Comparison of ENCODE assay signal across 11 cellular contexts in the genomic region with DNA sequence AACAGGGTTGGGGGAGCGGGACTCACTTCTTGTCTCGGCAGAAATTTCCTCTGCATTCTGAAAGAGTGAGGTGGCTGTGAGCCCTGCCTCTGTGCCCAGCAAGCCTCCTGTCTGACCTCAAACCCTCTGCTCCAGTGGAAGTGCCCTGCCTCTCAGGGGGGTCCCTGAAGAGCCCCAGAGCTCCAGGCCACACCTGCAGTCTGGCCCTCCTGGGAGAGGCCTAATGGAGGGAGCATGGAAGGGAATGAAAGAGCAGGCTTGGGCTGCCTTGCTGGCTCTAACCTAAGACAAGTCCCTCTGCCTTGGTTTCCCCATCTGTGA. TPM values are rescaled to one million over a fixed set of nuclear protein-coding genes. Genes with fewer than 3 reads are reported as not detected.
DNase-seq lines count a peak whose midpoint lies in the region; FAIRE-seq and TF ChIP-seq lines count a peak whose summit lies in the region.
"Had no signal": no experiment of that assay in that cellular context is flagged by ENCODE, and none has a peak within 500 bp of the region (broad histone marks: within the 10 kb centered on the region; RNA-seq: fewer than 3 reads in every experiment).

No MANE protein-coding gene starts in this region.

- H3K27me3 Mint-ChIP-seq in CD14-positive monocyte (ENCODE audit: low read depth in 3 of 3): peaks cover 4 to 9% (median 9%) of the 10 kb centered on the region in 3 donors
- H3K27me3 Mint-ChIP-seq: activated T-helper 17 cell treated with anti-CD3 and anti-CD28 coated beads, Interleukin-2, amount 50 U/mL, for 72 hours had no signal

- H3K36me3 ChIP-seq in duodenal mucosa (ENCODE audit: control insufficient read depth in 1 of 2, insufficient read depth in 2 of 2, low read length in 2 of 2): no peaks in the 10 kb centered on the region
- no peaks in the 10 kb centered on the region for H3K36me3 ChIP-seq in muscle layer of colon (ENCODE audit: insufficient read depth, low read length)
- no peaks in the 10 kb centered on the region for H3K36me3 ChIP-seq in testis (ENCODE audit: low read depth, missing control alignments)

- 46 to 50% methylated on average over 2 of the region's 2 CpGs for WGBS in testis, 2 donors

- no peak for TF ChIP-seq POLR2A in testis (IDR thresholded peaks at IDR 0.05)

- peaks cover 23% of the 10 kb centered on the region for H3K4me1 Mint-ChIP-seq in CD14-positive monocyte
- H3K4me1 Mint-ChIP-seq: activated T-helper 17 cell treated with anti-CD3 and anti-CD28 coated beads, Interleukin-2, amount 50 U/mL, for 72 hours had no signal

- no peaks in the 10 kb centered on the region for H3K9me3 ChIP-seq in duodenal mucosa (ENCODE audit: control insufficient read depth in 1 of 2, low read length in 2 of 2)
- no peaks in the 10 kb centered on the region for H3K9me3 ChIP-seq in muscle layer of colon (ENCODE audit: low read length)
- H3K9me3 ChIP-seq in testis: no peaks in the 10 kb centered on the region

- no peak overlapping the region for H3K27ac Mint-ChIP-seq in CD14-positive monocyte
- H3K27ac Mint-ChIP-seq: activated T-helper 17 cell treated with anti-CD3 and anti-CD28 coated beads, Interleukin-2, amount 50 U/mL, for 72 hours had no signal

- H3K9ac ChIP-seq in duodenal mucosa (ENCODE audit: low read depth in 1 of 2, low read length in 2 of 2) (no peak overlapping the region), muscle layer of colon (ENCODE audit: low read length) (peak overlapping the region; percentile 37)

- H3K4me3 ChIP-seq in duodenal mucosa (ENCODE audit: low read depth in 1 of 2, low read length in 2 of 2) (no peak overlapping the region), muscle layer of colon (ENCODE audit: low read depth in 1 of 2, low read length in 2 of 2) (no peak overlapping the region), testis (no peak overlapping the region)

- no peak for TF ChIP-seq CTCF in testis (IDR thresholded peaks at IDR 0.05)
- no peak for TF ChIP-seq CTCF in CD14-positive monocyte (IDR thresholded peaks at IDR 0.05)

- H3K27ac ChIP-seq in duodenal mucosa (ENCODE audit: low read depth, low read length) (peak overlapping the region; percentile 41), muscle layer of colon (ENCODE audit: low read depth, low read length) (peak overlapping the region; percentile 75), testis (peak overlapping the region; percentile 76 to 90)

- no peaks in the 10 kb centered on the region for H3K27me3 ChIP-seq in duodenal mucosa (ENCODE audit: control insufficient read depth in 1 of 2, insufficient read depth in 2 of 2, low read length in 2 of 2)
- no peaks in the 10 kb centered on the region for H3K27me3 ChIP-seq in muscle layer of colon (ENCODE audit: control insufficient read depth in 1 of 2, insufficient read depth in 2 of 2, low read length in 2 of 2)
- H3K27me3 ChIP-seq in testis: no peaks in the 10 kb centered on the region

- intact Hi-C loops in testis (cut with DNase I; ENCODE audit: low total_unique reads) (no loop called here), CD14-positive monocyte (cut with micrococcal nuclease) (no loop called here)

- peaks cover 0 to 5% of the 10 kb centered on the region in 2 donors for H3K36me3 Mint-ChIP-seq in CD14-positive monocyte

- peaks cover 29 to 36% of the 10 kb centered on the region in 2 donors for H3K4me1 ChIP-seq in duodenal mucosa (ENCODE audit: control insufficient read depth in 1 of 2, insufficient read depth in 2 of 2, low read length in 2 of 2)
- peaks cover 97% of the 10 kb centered on the region for H3K4me1 ChIP-seq in muscle layer of colon (ENCODE audit: insufficient read depth, low read length)
- peaks cover 68% of the 10 kb centered on the region for H3K4me1 ChIP-seq in testis

- peaks cover 0 to 4% (median 0%) of the 10 kb centered on the region in 7 donors for H3K9me3 Mint-ChIP-seq in CD14-positive monocyte
- H3K9me3 Mint-ChIP-seq: activated T-helper 17 cell treated with anti-CD3 and anti-CD28 coated beads, Interleukin-2, amount 50 U/mL, for 72 hours had no signal

- no peak for FAIRE-seq in RCC 7860 (lab: Jason Lieb, UNC)

- DNase-seq in M059J (ENCODE audit: low read depth) (peak; percentile 40), testis (no peak), CD14-positive monocyte (ENCODE audit: low spot score) (no peak), RCC 7860 (ENCODE audit: low spot score) (no peak)
- no peak for DNase-seq in effector CD8-positive, alpha-beta T cell (lab: John Stamatoyannopoulos, UW)
- no peak for DNase-seq in activated CD4-positive, CD25-positive, alpha-beta regulatory T cell treated with anti-CD3 and anti-CD28 coated beads, Interleukin-2, amount 50 U/mL, for 72 hours
- DNase-seq: Calu3, NCI-H1930 had no signal

- H3K4me3 Mint-ChIP-seq in CD14-positive monocyte: no peak overlapping the region
- H3K4me3 Mint-ChIP-seq: activated T-helper 17 cell treated with anti-CD3 and anti-CD28 coated beads, Interleukin-2, amount 50 U/mL, for 72 hours had no signal

RNA-seq across cellular contexts. Expression of a gene that starts 14.9 kb away (rescaled TPM):
- total RNA-seq in M059J (2014; rRNA removed; shearing (Covaris generic)): 6.0 and 17.5 TPM in 2 replicates
- 10 to 100 TPM; 50.1 to 58.5 TPM for total RNA-seq in testis
- polyA plus RNA-seq in testis (ENCODE audit: insufficient read depth, low read depth, low replicate concordance) (29.4 TPM), CD14-positive monocyte (under 1 TPM; 0.16 to 0.55 TPM)

RNA-seq across cellular contexts. Expression of a gene that starts 50.8 kb away (rescaled TPM):
- total RNA-seq in M059J (2014; rRNA removed; shearing (Covaris generic)): 3.3 and 5.6 TPM in 2 replicates
- under 1 TPM; 0.25 to 0.47 TPM for total RNA-seq in testis
- polyA plus RNA-seq in testis (ENCODE audit: insufficient read depth, low read depth, low replicate concordance): 2.7 TPM
- 1 to 10 TPM; 1.7 to 5.1 TPM for polyA plus RNA-seq in CD14-positive monocyte
- total RNA-seq: activated T-helper 17 cell treated with anti-CD3 and anti-CD28 coated beads, Interleukin-2, amount 50 U/mL, for 72 hours; Calu3 had no signal

RNA-seq across cellular contexts. Expression of a gene that starts 53.3 kb away (rescaled TPM):
- 6.6 and 10.8 TPM in 2 replicates for total RNA-seq in M059J (2014; rRNA removed; shearing (Covaris generic))
- 1 to 10 TPM; 8.4 to 8.6 TPM for total RNA-seq in testis
- polyA plus RNA-seq in testis (ENCODE audit: insufficient read depth, low read depth, low replicate concordance) (6.2 TPM), CD14-positive monocyte (10 to 100 TPM; 16.4 to 27.3 TPM)
